Comparison of ENCODE assay signal across 1 cellular context in genomic region chr6:37126554-37126906, GRCh38.
TF ChIP-seq lines count a peak whose summit lies in the region.

No MANE protein-coding gene starts in this region.

TF ChIP-seq in H1, 55 proteins besides CTCF, POLR2A, EP300 and RAD21:
- TF ChIP-seq GABPA (IDR thresholded peaks at IDR 0.05; ENCODE audit: borderline replicate concordance, insufficient read depth, low read length) (no peak), SIRT6 (IDR thresholded peaks at IDR 0.05; ENCODE audit: low read length) (no peak), MAFK (IDR thresholded peaks at IDR 0.05; ENCODE audit: low read depth, low read length) (no peak), BRCA1 (IDR thresholded peaks at IDR 0.05; ENCODE audit: low read depth, low read length) (no peak), RNF2 (IDR thresholded peaks at IDR 0.05; ENCODE audit: borderline replicate concordance, low read depth, low read length, missing control alignments, poor library complexity, severe bottlenecking) (no peak), TAF7 (optimal IDR thresholded peaks at IDR 0.05; ENCODE audit: borderline replicate concordance, low read depth, low read length) (no peak), SP4 (IDR thresholded peaks at IDR 0.05; ENCODE audit: low read length) (0 out of 2 replicates have a peak, but pooled peaks have one; percentile 11), HDAC2 (IDR thresholded peaks at IDR 0.05; ENCODE audit: borderline replicate concordance in 1 of 2, low read depth in 2 of 2, low read length in 2 of 2) (no peak), RBBP5 (IDR thresholded peaks at IDR 0.05; ENCODE audit: borderline replicate concordance, low read depth, low read length) (0 out of 2 replicates have a peak, but pooled peaks have one; percentile 16), SUZ12 (IDR thresholded peaks at IDR 0.05; ENCODE audit: low read length) (no peak)
- TF ChIP-seq, protein P1, sequence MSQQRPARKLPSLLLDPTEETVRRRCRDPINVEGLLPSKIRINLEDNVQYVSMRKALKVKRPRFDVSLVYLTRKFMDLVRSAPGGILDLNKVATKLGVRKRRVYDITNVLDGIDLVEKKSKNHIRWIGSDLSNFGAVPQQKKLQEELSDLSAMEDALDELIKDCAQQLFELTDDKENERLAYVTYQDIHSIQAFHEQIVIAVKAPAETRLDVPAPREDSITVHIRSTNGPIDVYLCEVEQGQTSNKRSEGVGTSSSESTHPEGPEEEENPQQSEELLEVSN (IDR thresholded peaks at IDR 0.05), result no peak
- TF ChIP-seq, protein P2, sequence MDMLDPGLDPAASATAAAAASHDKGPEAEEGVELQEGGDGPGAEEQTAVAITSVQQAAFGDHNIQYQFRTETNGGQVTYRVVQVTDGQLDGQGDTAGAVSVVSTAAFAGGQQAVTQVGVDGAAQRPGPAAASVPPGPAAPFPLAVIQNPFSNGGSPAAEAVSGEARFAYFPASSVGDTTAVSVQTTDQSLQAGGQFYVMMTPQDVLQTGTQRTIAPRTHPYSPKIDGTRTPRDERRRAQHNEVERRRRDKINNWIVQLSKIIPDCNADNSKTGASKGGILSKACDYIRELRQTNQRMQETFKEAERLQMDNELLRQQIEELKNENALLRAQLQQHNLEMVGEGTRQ (IDR thresholded peaks at IDR 0.05; ENCODE audit: low read length), result no peak
- TF ChIP-seq, protein P3, sequence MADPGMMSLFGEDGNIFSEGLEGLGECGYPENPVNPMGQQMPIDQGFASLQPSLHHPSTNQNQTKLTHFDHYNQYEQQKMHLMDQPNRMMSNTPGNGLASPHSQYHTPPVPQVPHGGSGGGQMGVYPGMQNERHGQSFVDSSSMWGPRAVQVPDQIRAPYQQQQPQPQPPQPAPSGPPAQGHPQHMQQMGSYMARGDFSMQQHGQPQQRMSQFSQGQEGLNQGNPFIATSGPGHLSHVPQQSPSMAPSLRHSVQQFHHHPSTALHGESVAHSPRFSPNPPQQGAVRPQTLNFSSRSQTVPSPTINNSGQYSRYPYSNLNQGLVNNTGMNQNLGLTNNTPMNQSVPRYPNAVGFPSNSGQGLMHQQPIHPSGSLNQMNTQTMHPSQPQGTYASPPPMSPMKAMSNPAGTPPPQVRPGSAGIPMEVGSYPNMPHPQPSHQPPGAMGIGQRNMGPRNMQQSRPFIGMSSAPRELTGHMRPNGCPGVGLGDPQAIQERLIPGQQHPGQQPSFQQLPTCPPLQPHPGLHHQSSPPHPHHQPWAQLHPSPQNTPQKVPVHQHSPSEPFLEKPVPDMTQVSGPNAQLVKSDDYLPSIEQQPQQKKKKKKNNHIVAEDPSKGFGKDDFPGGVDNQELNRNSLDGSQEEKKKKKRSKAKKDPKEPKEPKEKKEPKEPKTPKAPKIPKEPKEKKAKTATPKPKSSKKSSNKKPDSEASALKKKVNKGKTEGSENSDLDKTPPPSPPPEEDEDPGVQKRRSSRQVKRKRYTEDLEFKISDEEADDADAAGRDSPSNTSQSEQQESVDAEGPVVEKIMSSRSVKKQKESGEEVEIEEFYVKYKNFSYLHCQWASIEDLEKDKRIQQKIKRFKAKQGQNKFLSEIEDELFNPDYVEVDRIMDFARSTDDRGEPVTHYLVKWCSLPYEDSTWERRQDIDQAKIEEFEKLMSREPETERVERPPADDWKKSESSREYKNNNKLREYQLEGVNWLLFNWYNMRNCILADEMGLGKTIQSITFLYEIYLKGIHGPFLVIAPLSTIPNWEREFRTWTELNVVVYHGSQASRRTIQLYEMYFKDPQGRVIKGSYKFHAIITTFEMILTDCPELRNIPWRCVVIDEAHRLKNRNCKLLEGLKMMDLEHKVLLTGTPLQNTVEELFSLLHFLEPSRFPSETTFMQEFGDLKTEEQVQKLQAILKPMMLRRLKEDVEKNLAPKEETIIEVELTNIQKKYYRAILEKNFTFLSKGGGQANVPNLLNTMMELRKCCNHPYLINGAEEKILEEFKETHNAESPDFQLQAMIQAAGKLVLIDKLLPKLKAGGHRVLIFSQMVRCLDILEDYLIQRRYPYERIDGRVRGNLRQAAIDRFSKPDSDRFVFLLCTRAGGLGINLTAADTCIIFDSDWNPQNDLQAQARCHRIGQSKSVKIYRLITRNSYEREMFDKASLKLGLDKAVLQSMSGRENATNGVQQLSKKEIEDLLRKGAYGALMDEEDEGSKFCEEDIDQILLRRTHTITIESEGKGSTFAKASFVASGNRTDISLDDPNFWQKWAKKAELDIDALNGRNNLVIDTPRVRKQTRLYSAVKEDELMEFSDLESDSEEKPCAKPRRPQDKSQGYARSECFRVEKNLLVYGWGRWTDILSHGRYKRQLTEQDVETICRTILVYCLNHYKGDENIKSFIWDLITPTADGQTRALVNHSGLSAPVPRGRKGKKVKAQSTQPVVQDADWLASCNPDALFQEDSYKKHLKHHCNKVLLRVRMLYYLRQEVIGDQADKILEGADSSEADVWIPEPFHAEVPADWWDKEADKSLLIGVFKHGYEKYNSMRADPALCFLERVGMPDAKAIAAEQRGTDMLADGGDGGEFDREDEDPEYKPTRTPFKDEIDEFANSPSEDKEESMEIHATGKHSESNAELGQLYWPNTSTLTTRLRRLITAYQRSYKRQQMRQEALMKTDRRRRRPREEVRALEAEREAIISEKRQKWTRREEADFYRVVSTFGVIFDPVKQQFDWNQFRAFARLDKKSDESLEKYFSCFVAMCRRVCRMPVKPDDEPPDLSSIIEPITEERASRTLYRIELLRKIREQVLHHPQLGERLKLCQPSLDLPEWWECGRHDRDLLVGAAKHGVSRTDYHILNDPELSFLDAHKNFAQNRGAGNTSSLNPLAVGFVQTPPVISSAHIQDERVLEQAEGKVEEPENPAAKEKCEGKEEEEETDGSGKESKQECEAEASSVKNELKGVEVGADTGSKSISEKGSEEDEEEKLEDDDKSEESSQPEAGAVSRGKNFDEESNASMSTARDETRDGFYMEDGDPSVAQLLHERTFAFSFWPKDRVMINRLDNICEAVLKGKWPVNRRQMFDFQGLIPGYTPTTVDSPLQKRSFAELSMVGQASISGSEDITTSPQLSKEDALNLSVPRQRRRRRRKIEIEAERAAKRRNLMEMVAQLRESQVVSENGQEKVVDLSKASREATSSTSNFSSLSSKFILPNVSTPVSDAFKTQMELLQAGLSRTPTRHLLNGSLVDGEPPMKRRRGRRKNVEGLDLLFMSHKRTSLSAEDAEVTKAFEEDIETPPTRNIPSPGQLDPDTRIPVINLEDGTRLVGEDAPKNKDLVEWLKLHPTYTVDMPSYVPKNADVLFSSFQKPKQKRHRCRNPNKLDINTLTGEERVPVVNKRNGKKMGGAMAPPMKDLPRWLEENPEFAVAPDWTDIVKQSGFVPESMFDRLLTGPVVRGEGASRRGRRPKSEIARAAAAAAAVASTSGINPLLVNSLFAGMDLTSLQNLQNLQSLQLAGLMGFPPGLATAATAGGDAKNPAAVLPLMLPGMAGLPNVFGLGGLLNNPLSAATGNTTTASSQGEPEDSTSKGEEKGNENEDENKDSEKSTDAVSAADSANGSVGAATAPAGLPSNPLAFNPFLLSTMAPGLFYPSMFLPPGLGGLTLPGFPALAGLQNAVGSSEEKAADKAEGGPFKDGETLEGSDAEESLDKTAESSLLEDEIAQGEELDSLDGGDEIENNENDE (IDR thresholded peaks at IDR 0.05; ENCODE audit: insufficient replicate concordance, low read length), result no peak
